26 cellular contexts compared by ENCODE assay signal in the genomic region with DNA sequence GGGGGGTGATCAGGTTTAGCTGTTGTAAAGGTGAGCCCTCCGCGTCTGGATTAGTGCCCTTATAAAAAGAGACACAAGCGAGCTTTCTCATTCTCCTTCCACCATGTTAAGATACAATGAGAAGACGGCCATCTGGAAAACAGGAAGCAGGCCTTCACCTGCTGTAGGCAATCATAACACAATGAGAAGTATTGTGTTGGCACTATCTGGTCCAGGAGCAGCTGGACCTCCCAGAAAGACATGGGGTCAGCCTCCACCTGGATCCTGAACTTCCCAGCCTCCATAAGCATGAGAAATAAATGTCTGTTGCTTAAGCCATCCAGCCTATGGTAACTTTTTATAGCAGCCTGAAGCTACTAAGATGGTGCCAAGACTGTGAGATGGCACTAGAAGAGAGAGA.
"Had no signal": no experiment of that assay in that cellular context is flagged by ENCODE, and none has a peak within 500 bp of the region (broad histone marks: within the 10 kb centered on the region; RNA-seq: fewer than 3 reads in every experiment).

No MANE protein-coding gene starts in this region.

- H3K4me3 Mint-ChIP-seq: activated CD4-positive, alpha-beta memory T cell treated with anti-CD3 and anti-CD28 coated beads, Interleukin-2, amount 10 ng/mL, durations not matched to agents 7 days and 5 days; activated CD4-positive, alpha-beta T cell treated with anti-CD3 and anti-CD28 coated beads for 36 hours; activated naive CD4-positive, alpha-beta T cell treated with anti-CD3 and anti-CD28 coated beads, Interleukin-2, amount 10 ng/mL, durations not matched to agents 7 days and 5 days; activated naive CD8-positive, alpha-beta T cell treated with anti-CD3 and anti-CD28 coated beads, Interleukin-2, amount 10 ng/mL, durations not matched to agents 7 days and 5 days; activated T-cell treated with anti-CD3 and anti-CD28 coated beads, Interleukin-2, amount 50 U/mL, for 72 hours; T-helper 1 cell treated with Interleukin-12 subunit alpha and Interleukin-12 subunit beta and Interleukin-4 antibody, amounts not matched to agents 30 μg/mL and 1 μg/mL, for 36 hours had no signal

- H3K36me3 Mint-ChIP-seq: activated naive CD4-positive, alpha-beta T cell treated with anti-CD3 and anti-CD28 coated beads, Interleukin-2, amount 10 ng/mL, durations not matched to agents 7 days and 5 days; activated naive CD8-positive, alpha-beta T cell treated with anti-CD3 and anti-CD28 coated beads, Interleukin-2, amount 10 ng/mL, durations not matched to agents 7 days and 5 days had no signal

- H3K9me3 ChIP-seq: breast epithelium, Peyer's patch had no signal

- ATAC-seq: activated CD4-positive, alpha-beta T cell treated with anti-CD3 and anti-CD28 coated beads for 36 hours; activated T-cell treated with anti-CD3 and anti-CD28 coated beads, Interleukin-2, amount 50 U/mL, for 72 hours had no signal

- DNase-seq: activated CD4-positive, alpha-beta memory T cell treated with anti-CD3 and anti-CD28 coated beads, Interleukin-2, amount 10 ng/mL, durations not matched to agents 7 days and 5 days; activated CD4-positive, alpha-beta T cell treated with anti-CD3 and anti-CD28 coated beads for 36 hours; activated CD4-positive, alpha-beta T cell treated with anti-CD3 and anti-CD28 coated beads, Interleukin-2, amount 50 U/mL, for 1 hour; activated CD4-positive, CD25-positive, alpha-beta regulatory T cell; activated gamma-delta T cell treated with Interleukin-2 at 50 U/mL for 16 hours; activated naive CD4-positive, alpha-beta T cell treated with anti-CD3 and anti-CD28 coated beads, Interleukin-2, amount 10 ng/mL, durations not matched to agents 7 days and 5 days; activated naive CD8-positive, alpha-beta T cell treated with anti-CD3 and anti-CD28 coated beads, Interleukin-2, amount 10 ng/mL, durations not matched to agents 7 days and 5 days; activated T-cell treated with anti-CD3 and anti-CD28 coated beads for 4 hours; activated T-cell treated with anti-CD3 and anti-CD28 coated beads, Interleukin-2, amount 50 U/mL, for 72 hours; aorta; caudate nucleus; Kasumi-1; KBM-7; NCI-H1105 treated with DMSO at 0.1 percent for 48 hours; NCI-H1436 treated with DMSO at 0.1 percent for 48 hours; NCI-H1930; NCI-H2171; NCI-H2227 treated with DMSO at 0.1 percent for 48 hours; NCI-H446 treated with DMSO at 0.1 percent for 48 hours; NCI-H524 treated with DMSO at 0.1 percent for 48 hours; NCI-H82; SHP77 had no signal

- H3K9me3 Mint-ChIP-seq: activated CD4-positive, alpha-beta memory T cell treated with anti-CD3 and anti-CD28 coated beads, Interleukin-2, amount 10 ng/mL, durations not matched to agents 7 days and 5 days; activated naive CD4-positive, alpha-beta T cell treated with anti-CD3 and anti-CD28 coated beads, Interleukin-2, amount 10 ng/mL, durations not matched to agents 7 days and 5 days; activated naive CD8-positive, alpha-beta T cell treated with anti-CD3 and anti-CD28 coated beads, Interleukin-2, amount 10 ng/mL, durations not matched to agents 7 days and 5 days; T-helper 1 cell treated with Interleukin-12 subunit alpha and Interleukin-12 subunit beta and Interleukin-4 antibody, amounts not matched to agents 30 μg/mL and 1 μg/mL, for 36 hours had no signal

- H3K27me3 ChIP-seq: breast epithelium, Peyer's patch had no signal

- H3K36me3 ChIP-seq: breast epithelium, Peyer's patch had no signal

- H3K27me3 Mint-ChIP-seq: activated CD4-positive, alpha-beta memory T cell treated with anti-CD3 and anti-CD28 coated beads, Interleukin-2, amount 10 ng/mL, durations not matched to agents 7 days and 5 days; activated CD4-positive, alpha-beta T cell treated with anti-CD3 and anti-CD28 coated beads for 36 hours had no signal

- H3K27ac Mint-ChIP-seq: activated CD4-positive, alpha-beta memory T cell treated with anti-CD3 and anti-CD28 coated beads, Interleukin-2, amount 10 ng/mL, durations not matched to agents 7 days and 5 days; activated CD4-positive, alpha-beta T cell treated with anti-CD3 and anti-CD28 coated beads for 36 hours; activated naive CD8-positive, alpha-beta T cell treated with anti-CD3 and anti-CD28 coated beads, Interleukin-2, amount 10 ng/mL, durations not matched to agents 7 days and 5 days; activated T-cell treated with anti-CD3 and anti-CD28 coated beads, Interleukin-2, amount 50 U/mL, for 72 hours; activated T-helper 2 cell treated with anti-CD3 and anti-CD28 coated beads, Interferon-gamma antibody, Interleukin-2, Interleukin-4, amounts not matched to agents 10 μg/mL and 5 μg/mL and 100 μg/mL, durations not matched to agents 14 hours and 24 hours and 36 hours; T-helper 1 cell treated with Interleukin-12 subunit alpha and Interleukin-12 subunit beta and Interleukin-4 antibody, amounts not matched to agents 30 μg/mL and 1 μg/mL, for 36 hours had no signal

- H3K4me1 Mint-ChIP-seq: activated naive CD4-positive, alpha-beta T cell treated with anti-CD3 and anti-CD28 coated beads, Interleukin-2, amount 10 ng/mL, durations not matched to agents 7 days and 5 days had no signal

- H3K4me3 ChIP-seq: breast epithelium, Peyer's patch had no signal

- H3K4me1 ChIP-seq: breast epithelium had no signal

- H3K27ac ChIP-seq: breast epithelium had no signal
